In the genomic region with DNA sequence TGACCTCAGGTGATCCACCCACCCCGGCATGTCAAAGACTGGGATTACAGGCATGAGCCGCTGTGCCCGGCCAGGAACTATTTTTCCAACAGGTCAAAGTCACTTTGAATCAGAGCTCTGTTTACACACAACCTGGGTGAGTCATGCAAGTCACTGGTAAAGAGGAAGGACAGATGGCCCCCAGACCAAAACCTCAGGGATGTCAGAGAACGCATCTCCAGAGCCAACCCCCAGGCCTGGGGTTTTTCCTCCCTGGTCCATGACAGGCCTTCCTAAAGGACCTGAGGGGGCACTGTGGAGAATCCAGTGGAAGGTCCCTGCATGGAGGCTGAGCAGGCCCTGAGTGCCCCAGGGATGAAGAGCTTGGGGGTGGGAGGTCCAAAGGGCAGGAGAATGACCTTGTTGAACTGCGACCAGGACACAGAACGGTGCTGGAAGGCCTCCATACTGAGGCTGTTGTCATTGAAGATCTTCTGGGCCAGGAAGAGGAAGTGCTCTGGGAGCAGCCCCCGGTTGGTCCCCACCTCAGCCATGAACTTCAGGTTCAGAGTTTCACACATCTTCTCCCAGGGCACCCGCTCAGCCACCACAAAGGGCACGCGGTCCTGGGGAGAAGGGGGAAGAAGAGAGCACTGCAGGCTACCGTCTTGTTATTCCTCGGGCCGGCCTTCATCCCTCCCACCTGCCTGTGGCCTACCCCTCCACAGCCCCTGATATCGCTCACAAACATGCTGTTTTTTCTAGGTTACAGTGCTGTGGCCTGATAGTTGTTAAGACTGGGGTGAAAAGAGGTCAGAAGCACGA, we compare ENCODE assay signal across 1 cellular context.
TF ChIP-seq lines count a peak whose summit lies in the region.

No MANE protein-coding gene starts in this region.

TF ChIP-seq in H1, 55 proteins besides CTCF, POLR2A, EP300 and RAD21:
- TF ChIP-seq BACH1 (IDR thresholded peaks at IDR 0.05; ENCODE audit: low read length) (no peak), NRF1 (IDR thresholded peaks at IDR 0.05; ENCODE audit: low read depth, low read length) (no peak), BCL11A (IDR thresholded peaks at IDR 0.05; ENCODE audit: low read depth in 2 of 2, low read length in 2 of 2) (no peak), SIN3A (conservative IDR thresholded peaks at IDR 0.05 in 1 of 2, IDR thresholded peaks at IDR 0.05 in 1 of 2; ENCODE audit: low read depth in 1 of 2, low read length in 2 of 2) (no peak), CEBPB (IDR thresholded peaks at IDR 0.05; ENCODE audit: low read depth, low read length) (no peak), SUZ12 (IDR thresholded peaks at IDR 0.05; ENCODE audit: low read length) (no peak), CHD1 (IDR thresholded peaks at IDR 0.05; ENCODE audit: low read depth, low read length) (no peak), JUN (IDR thresholded peaks at IDR 0.05; ENCODE audit: low read depth, low read length) (no peak), SP1 (IDR thresholded peaks at IDR 0.05; ENCODE audit: low read depth, low read length) (no peak), RNF2 (IDR thresholded peaks at IDR 0.05; ENCODE audit: borderline replicate concordance, low read depth, low read length, missing control alignments, poor library complexity, severe bottlenecking) (no peak), YY1 (IDR thresholded peaks at IDR 0.05; ENCODE audit: low read depth, low read length) (no peak), BRCA1 (IDR thresholded peaks at IDR 0.05; ENCODE audit: low read depth, low read length) (no peak), TEAD4 (IDR thresholded peaks at IDR 0.05; ENCODE audit: low read depth, low read length) (no peak), TCF12 (IDR thresholded peaks at IDR 0.05; ENCODE audit: low read depth, low read length) (no peak), SP2 (IDR thresholded peaks at IDR 0.05; ENCODE audit: low read length) (no peak)
TF ChIP-seq in H1: peak in this region for 0.
